26 cellular contexts compared by ENCODE assay signal in the genomic region with DNA sequence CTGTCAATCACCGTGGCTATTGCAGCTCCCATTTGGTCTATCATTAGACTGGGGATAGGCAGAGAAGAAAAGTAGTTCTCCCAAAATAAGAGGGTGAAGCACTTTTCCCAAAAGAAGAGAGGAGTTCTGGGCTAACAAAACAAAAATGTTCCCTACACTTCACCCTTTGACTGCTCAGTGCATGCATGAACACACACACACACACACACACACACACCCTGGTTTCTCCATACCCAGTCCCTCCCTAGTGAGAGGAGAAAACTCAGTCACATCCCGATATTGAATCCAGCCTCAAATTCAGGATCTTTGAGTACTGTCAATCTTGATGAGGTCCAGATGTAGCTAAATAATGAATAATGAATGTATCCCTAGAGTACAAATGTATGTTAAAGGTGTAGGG. TPM values are rescaled to one million over a fixed set of nuclear protein-coding genes. Genes with fewer than 3 reads are reported as not detected.
"Had no signal": no experiment of that assay in that cellular context is flagged by ENCODE, and none has a peak within 500 bp of the region (broad histone marks: within the 10 kb centered on the region; RNA-seq: fewer than 3 reads in every experiment).

No MANE protein-coding gene starts in this region.

- H3K27me3 Mint-ChIP-seq: activated CD4-positive, alpha-beta T cell treated with anti-CD3 and anti-CD28 coated beads for 36 hours; activated naive CD8-positive, alpha-beta T cell treated with anti-CD3 and anti-CD28 coated beads for 36 hours; activated T-helper 17 cell treated with anti-CD3 and anti-CD28 coated beads, Interleukin-2, amount 50 U/mL, for 72 hours had no signal

- DNase-seq: activated CD4-positive, alpha-beta memory T cell treated with anti-CD3 and anti-CD28 coated beads, Interleukin-2, amount 10 ng/mL, durations not matched to agents 7 days and 5 days; activated CD4-positive, alpha-beta T cell treated with anti-CD3 and anti-CD28 coated beads for 36 hours; activated CD4-positive, alpha-beta T cell treated with anti-CD3 and anti-CD28 coated beads, Interleukin-2, amount 50 U/mL, for 1 hour; activated gamma-delta T cell; activated naive CD4-positive, alpha-beta T cell treated with anti-CD3 and anti-CD28 coated beads, Interleukin-2, amount 10 ng/mL, durations not matched to agents 7 days and 5 days; activated naive CD8-positive, alpha-beta T cell treated with anti-CD3 and anti-CD28 coated beads for 36 hours; activated T-cell treated with anti-CD3 and anti-CD28 coated beads for 4 hours; activated T-cell treated with anti-CD3 and anti-CD28 coated beads, Interleukin-2, amount 50 U/mL, for 48 hours; cerebellar nuclear complex; MG63; MV-4-11; NCI-H1092 treated with DMSO at 0.1 percent for 48 hours; NCI-H1417 treated with DMSO at 0.1 percent for 48 hours; NCI-H1930; NCI-H345; NCI-H524; NCI-H748 treated with DMSO at 0.1 percent for 48 hours; SIG-M5; T-cell; T-helper 2 cell; T1000; WERI-Rb-1 had no signal

- H3K36me3 Mint-ChIP-seq: activated naive CD4-positive, alpha-beta T cell treated with anti-CD3 and anti-CD28 coated beads, Interleukin-2, amount 10 ng/mL, durations not matched to agents 7 days and 5 days; activated naive CD8-positive, alpha-beta T cell treated with anti-CD3 and anti-CD28 coated beads for 36 hours; T-cell had no signal

- H3K9me3 Mint-ChIP-seq: activated CD4-positive, alpha-beta memory T cell treated with anti-CD3 and anti-CD28 coated beads, Interleukin-2, amount 10 ng/mL, durations not matched to agents 7 days and 5 days; activated naive CD4-positive, alpha-beta T cell treated with anti-CD3 and anti-CD28 coated beads, Interleukin-2, amount 10 ng/mL, durations not matched to agents 7 days and 5 days; activated naive CD8-positive, alpha-beta T cell treated with anti-CD3 and anti-CD28 coated beads for 36 hours; activated T-helper 17 cell treated with anti-CD3 and anti-CD28 coated beads, Interleukin-2, amount 50 U/mL, for 72 hours; T-cell had no signal

- H3K4me3 Mint-ChIP-seq: activated CD4-positive, alpha-beta memory T cell treated with anti-CD3 and anti-CD28 coated beads, Interleukin-2, amount 10 ng/mL, durations not matched to agents 7 days and 5 days; activated CD4-positive, alpha-beta T cell treated with anti-CD3 and anti-CD28 coated beads for 36 hours; activated naive CD4-positive, alpha-beta T cell treated with anti-CD3 and anti-CD28 coated beads, Interleukin-2, amount 10 ng/mL, durations not matched to agents 7 days and 5 days; activated naive CD8-positive, alpha-beta T cell treated with anti-CD3 and anti-CD28 coated beads for 36 hours; activated T-helper 17 cell treated with anti-CD3 and anti-CD28 coated beads, Interleukin-2, amount 50 U/mL, for 72 hours; T-cell had no signal

- H3K27ac Mint-ChIP-seq: activated CD4-positive, alpha-beta memory T cell treated with anti-CD3 and anti-CD28 coated beads, Interleukin-2, amount 10 ng/mL, durations not matched to agents 7 days and 5 days; activated CD4-positive, alpha-beta T cell treated with anti-CD3 and anti-CD28 coated beads for 36 hours; activated naive CD4-positive, alpha-beta T cell treated with anti-CD3 and anti-CD28 coated beads, Interleukin-2, amount 10 ng/mL, durations not matched to agents 7 days and 5 days; activated naive CD8-positive, alpha-beta T cell treated with anti-CD3 and anti-CD28 coated beads for 36 hours; activated T-helper 17 cell treated with anti-CD3 and anti-CD28 coated beads, Interleukin-2, amount 50 U/mL, for 72 hours; T-cell had no signal

- ATAC-seq: activated CD4-positive, alpha-beta T cell treated with anti-CD3 and anti-CD28 coated beads for 36 hours; activated T-helper 17 cell treated with anti-CD3 and anti-CD28 coated beads, Interleukin-2, amount 50 U/mL, for 72 hours; T-cell had no signal

RNA-seq across cellular contexts. Expression of a gene that starts 59.6 kb away (rescaled TPM):
- total RNA-seq: activated CD4-positive, alpha-beta memory T cell treated with anti-CD3 and anti-CD28 coated beads, Interleukin-2, amount 10 ng/mL, durations not matched to agents 7 days and 5 days; activated CD4-positive, alpha-beta T cell treated with anti-CD3 and anti-CD28 coated beads for 36 hours; activated CD8-positive, alpha-beta memory T cell treated with anti-CD3 and anti-CD28 coated beads for 36 hours; activated naive CD8-positive, alpha-beta T cell treated with anti-CD3 and anti-CD28 coated beads for 36 hours; activated T-helper 17 cell treated with anti-CD3 and anti-CD28 coated beads, Interleukin-2, amount 50 U/mL, for 72 hours; OCI-LY7; RPMI7951 had no signal
